26 cellular contexts compared by ENCODE assay signal in the genomic region with DNA sequence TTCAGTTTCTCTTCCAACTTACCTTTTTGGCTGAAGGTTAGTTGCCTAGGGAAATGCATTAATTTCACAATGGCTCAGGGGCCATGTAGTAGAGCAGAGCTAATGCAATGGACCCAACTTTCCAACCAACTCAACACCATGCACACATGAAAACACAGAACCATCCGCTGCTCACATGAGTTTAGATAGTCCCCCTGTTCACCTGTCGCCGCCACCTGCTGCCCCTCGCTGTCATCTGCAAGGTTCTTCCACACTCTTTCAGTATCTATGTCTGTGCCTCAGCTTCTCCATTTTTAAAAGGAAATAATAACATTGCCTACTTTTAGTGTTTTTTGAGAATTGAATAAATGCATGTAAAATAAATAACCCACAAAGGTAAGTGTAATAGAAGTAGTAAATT.
"Had no signal": no experiment of that assay in that cellular context is flagged by ENCODE, and none has a peak within 500 bp of the region (broad histone marks: within the 10 kb centered on the region; RNA-seq: fewer than 3 reads in every experiment).

No MANE protein-coding gene starts in this region.

- H3K4me1 Mint-ChIP-seq: activated CD8-positive, alpha-beta memory T cell treated with anti-CD3 and anti-CD28 coated beads, Interleukin-2, amount 10 ng/mL, durations not matched to agents 7 days and 5 days; activated naive CD8-positive, alpha-beta T cell treated with anti-CD3 and anti-CD28 coated beads, Interleukin-2, amount 10 ng/mL, durations not matched to agents 7 days and 5 days had no signal

- H3K36me3 ChIP-seq: ascending aorta, breast epithelium, cardiac muscle cell, colonic mucosa had no signal

- H3K4me3 Mint-ChIP-seq: activated CD8-positive, alpha-beta memory T cell treated with anti-CD3 and anti-CD28 coated beads, Interleukin-2, amount 10 ng/mL, durations not matched to agents 7 days and 5 days; activated CD8-positive, alpha-beta T cell treated with anti-CD3 and anti-CD28 coated beads for 36 hours; activated naive CD4-positive, alpha-beta T cell treated with anti-CD3 and anti-CD28 coated beads for 36 hours; activated naive CD8-positive, alpha-beta T cell treated with anti-CD3 and anti-CD28 coated beads, Interleukin-2, amount 10 ng/mL, durations not matched to agents 7 days and 5 days; activated T-helper 1 cell treated with anti-CD3 and anti-CD28 coated beads, Interleukin-12 subunit alpha, Interleukin-12 subunit beta, Interleukin-2, Interleukin-4 antibody, amounts not matched to agents 30 ng/mL and 10 ng/mL and 1 ng/mL, durations not matched to agents 14 hours and 24 hours and 36 hours; brain had no signal

- H3K4me3 ChIP-seq: ascending aorta, breast epithelium, cardiac muscle cell, colonic mucosa had no signal

- H3K27ac Mint-ChIP-seq: activated CD8-positive, alpha-beta memory T cell treated with anti-CD3 and anti-CD28 coated beads, Interleukin-2, amount 10 ng/mL, durations not matched to agents 7 days and 5 days; activated CD8-positive, alpha-beta T cell treated with anti-CD3 and anti-CD28 coated beads for 36 hours; activated naive CD4-positive, alpha-beta T cell treated with anti-CD3 and anti-CD28 coated beads for 36 hours; activated naive CD4-positive, alpha-beta T cell treated with anti-CD3 and anti-CD28 coated beads, Interleukin-2, amount 50 U/mL, for 72 hours; activated naive CD8-positive, alpha-beta T cell treated with anti-CD3 and anti-CD28 coated beads, Interleukin-2, amount 10 ng/mL, durations not matched to agents 7 days and 5 days; activated T-helper 1 cell treated with anti-CD3 and anti-CD28 coated beads, Interleukin-12 subunit alpha, Interleukin-12 subunit beta, Interleukin-2, Interleukin-4 antibody, amounts not matched to agents 30 ng/mL and 10 ng/mL and 1 ng/mL, durations not matched to agents 14 hours and 24 hours and 36 hours; activated T-helper 2 cell treated with anti-CD3 and anti-CD28 coated beads, Interferon-gamma antibody, Interleukin-2, Interleukin-4, amounts not matched to agents 10 μg/mL and 5 μg/mL and 100 μg/mL, durations not matched to agents 14 hours and 24 hours and 36 hours had no signal

- H3K27ac ChIP-seq: breast epithelium, cardiac muscle cell, colonic mucosa had no signal

- H3K27me3 Mint-ChIP-seq: activated CD8-positive, alpha-beta memory T cell treated with anti-CD3 and anti-CD28 coated beads, Interleukin-2, amount 10 ng/mL, durations not matched to agents 7 days and 5 days; activated naive CD8-positive, alpha-beta T cell treated with anti-CD3 and anti-CD28 coated beads, Interleukin-2, amount 10 ng/mL, durations not matched to agents 7 days and 5 days; brain had no signal

- H3K9me3 ChIP-seq: colonic mucosa had no signal

- H3K4me1 ChIP-seq: breast epithelium, colonic mucosa had no signal

- H3K27me3 ChIP-seq: ascending aorta, breast epithelium, cardiac muscle cell, colonic mucosa had no signal

- H3K36me3 Mint-ChIP-seq: activated CD8-positive, alpha-beta memory T cell treated with anti-CD3 and anti-CD28 coated beads, Interleukin-2, amount 10 ng/mL, durations not matched to agents 7 days and 5 days; activated naive CD8-positive, alpha-beta T cell treated with anti-CD3 and anti-CD28 coated beads, Interleukin-2, amount 10 ng/mL, durations not matched to agents 7 days and 5 days; brain had no signal

- H3K9me3 Mint-ChIP-seq: activated T-helper 2 cell treated with anti-CD3 and anti-CD28 coated beads, Interferon-gamma antibody, Interleukin-2, Interleukin-4, amounts not matched to agents 10 μg/mL and 5 μg/mL and 100 μg/mL, durations not matched to agents 14 hours and 24 hours and 36 hours had no signal

- DNase-seq: activated CD4-positive, alpha-beta T cell treated with anti-CD3 and anti-CD28 coated beads for 48 hours; activated CD4-positive, alpha-beta T cell treated with anti-CD3 and anti-CD28 coated beads, Interleukin-2, amount 50 U/mL, for 1 hour; activated CD4-positive, alpha-beta T cell treated with anti-CD3 and anti-CD28 coated beads, Interleukin-2, amount 50 U/mL, for 48 hours; activated CD8-positive, alpha-beta memory T cell treated with anti-CD3 and anti-CD28 coated beads, Interleukin-2, amount 10 ng/mL, durations not matched to agents 7 days and 5 days; activated CD8-positive, alpha-beta memory T cell treated with anti-CD3 and anti-CD28 coated beads, Interleukin-2, amount 50 U/mL, for 4 hours; activated CD8-positive, alpha-beta T cell treated with anti-CD3 and anti-CD28 coated beads for 36 hours; activated effector memory CD4-positive, alpha-beta T cell treated with anti-CD3 and anti-CD28 coated beads, Interleukin-2, amount 50 U/mL, for 16 hours; activated naive CD4-positive, alpha-beta T cell treated with anti-CD3 and anti-CD28 coated beads for 36 hours; activated naive CD8-positive, alpha-beta T cell treated with anti-CD3 and anti-CD28 coated beads, Interleukin-2, amount 10 ng/mL, durations not matched to agents 7 days and 5 days; activated T-cell treated with anti-CD3 and anti-CD28 coated beads, Interleukin-2, amount 50 U/mL, for 1 hour; activated T-cell treated with anti-CD3 and anti-CD28 coated beads, Interleukin-2, amount 50 U/mL, for 48 hours; central memory CD4-positive, alpha-beta T cell; cerebellar nuclear complex; colonic mucosa; effector CD8-positive, alpha-beta T cell; foreskin fibroblast; head of caudate nucleus; T-helper 2 cell had no signal

- ATAC-seq: activated CD4-positive, CD25-positive, alpha-beta regulatory T cell treated with anti-CD3 and anti-CD28 coated beads, Interleukin-2, amount 50 U/mL, for 24 hours; activated CD8-positive, alpha-beta memory T cell treated with anti-CD3 and anti-CD28 coated beads, Interleukin-2, amount 10 ng/mL, durations not matched to agents 7 days and 5 days; activated CD8-positive, alpha-beta T cell treated with anti-CD3 and anti-CD28 coated beads for 36 hours; activated naive CD4-positive, alpha-beta T cell treated with anti-CD3 and anti-CD28 coated beads, Interleukin-2, amount 50 U/mL, for 72 hours had no signal
